In the genomic region with DNA sequence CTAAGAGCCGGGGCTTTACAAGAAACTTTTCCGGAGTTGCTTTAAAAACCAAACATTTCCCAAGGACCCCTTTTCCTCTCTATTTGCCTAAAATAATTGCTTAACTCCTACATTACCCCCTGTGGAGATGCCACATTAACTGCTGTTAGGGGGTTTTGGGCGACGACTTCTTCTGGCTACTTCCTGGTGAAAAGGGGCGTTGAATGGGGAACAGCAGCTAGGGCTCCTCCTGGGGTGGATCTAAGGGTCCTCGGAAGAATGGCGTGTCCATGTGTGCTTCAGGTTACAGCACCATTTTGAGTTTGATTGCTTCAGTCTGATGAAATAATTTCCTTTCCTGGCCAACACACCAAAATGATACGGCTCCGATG, we compare ENCODE assay signal across 34 cellular contexts. TPM values are rescaled to one million over a fixed set of nuclear protein-coding genes. Genes with fewer than 3 reads are reported as not detected.
DNase-seq lines count a peak whose midpoint lies in the region; ATAC-seq and TF ChIP-seq lines count a peak whose summit lies in the region.
"Had no signal": no experiment of that assay in that cellular context is flagged by ENCODE, and none has a peak within 500 bp of the region (broad histone marks: within the 10 kb centered on the region; RNA-seq: fewer than 3 reads in every experiment).

No MANE protein-coding gene starts in this region.

- H3K4me1 ChIP-seq in mammary epithelial cell (ENCODE audit: insufficient read depth, low read length) (peaks cover 17% of the 10 kb centered on the region), lower lobe of right lung (peaks cover 36% of the 10 kb centered on the region)

- H3K27me3 Mint-ChIP-seq in MCF 10A (ENCODE audit: insufficient read depth, unreplicated experiment) (no peaks in the 10 kb centered on the region), chondrocyte (ENCODE audit: low read depth) (no peaks in the 10 kb centered on the region), progenitor cell of endocrine pancreas (no peaks in the 10 kb centered on the region)
- H3K27me3 Mint-ChIP-seq: activated CD8-positive, alpha-beta memory T cell treated with anti-CD3 and anti-CD28 coated beads, Interleukin-2, amount 10 ng/mL, durations not matched to agents 7 days and 5 days; brain; naive B cell had no signal

- no peak overlapping the region for H3K27ac ChIP-seq in mammary epithelial cell (ENCODE audit: insufficient read depth, low read depth, low read length)
- peak overlapping the region; percentile 4 for H3K27ac ChIP-seq in lower lobe of right lung
- H3K27ac ChIP-seq: adrenal gland, psoas muscle, upper lobe of right lung had no signal

- no peak for TF ChIP-seq CTCF in MCF 10A (IDR thresholded peaks at IDR 0.05; ENCODE audit: unreplicated experiment)
- TF ChIP-seq CTCF in mammary epithelial cell (conservative IDR thresholded peaks at IDR 0.05 in 1 of 2, IDR thresholded peaks at IDR 0.05 in 1 of 2; ENCODE audit: extremely low read depth in 1 of 2, insufficient read depth in 1 of 2, low read depth in 1 of 2, low read length in 2 of 2), result no peak
- no peak for TF ChIP-seq CTCF in chondrocyte (IDR thresholded peaks at IDR 0.05)
- no peak for TF ChIP-seq CTCF in lower lobe of right lung (IDR thresholded peaks at IDR 0.05)
- TF ChIP-seq CTCF in progenitor cell of endocrine pancreas (IDR thresholded peaks at IDR 0.05; ENCODE audit: unreplicated experiment), result no peak

- H3K27me3 ChIP-seq in mammary epithelial cell (ENCODE audit: insufficient read depth, low read length) (no peaks in the 10 kb centered on the region), lower lobe of right lung (ENCODE audit: low read depth) (no peaks in the 10 kb centered on the region)
- H3K27me3 ChIP-seq: adrenal gland, left lung, MG63, upper lobe of right lung had no signal

- POLR2A ChIA-PET in MCF 10A (lab: Yijun Ruan, JAX), result no interaction called here

- H3K9ac ChIP-seq in mammary epithelial cell (ENCODE audit: insufficient read depth, low read length), result no peak overlapping the region

- no peak overlapping the region for H3K4me2 ChIP-seq in mammary epithelial cell (ENCODE audit: insufficient read depth, low read depth, low read length)

- 99% methylated on average over 8 of the region's 9 CpGs for WGBS in mammary epithelial cell (ENCODE audit: low coverage, missing lambda C conversion rate)

- in situ Hi-C loops in mammary epithelial cell (cut with MboI; ENCODE audit: low sequenced_read_pairs in 2 of 2), result no loop called here

- H3K27ac Mint-ChIP-seq in MCF 10A (ENCODE audit: low read depth, unreplicated experiment), result peak overlapping the region; percentile 69
- peak overlapping the region; percentile 85 for H3K27ac Mint-ChIP-seq in chondrocyte (ENCODE audit: unreplicated experiment)
- H3K27ac Mint-ChIP-seq in progenitor cell of endocrine pancreas, result no peak overlapping the region
- H3K27ac Mint-ChIP-seq: activated CD8-positive, alpha-beta memory T cell treated with anti-CD3 and anti-CD28 coated beads, Interleukin-2, amount 10 ng/mL, durations not matched to agents 7 days and 5 days; activated T-cell treated with anti-CD3 and anti-CD28 coated beads, Interleukin-2, amount 50 U/mL, for 72 hours; T-helper 1 cell treated with Interleukin-12 subunit alpha and Interleukin-12 subunit beta and Interleukin-4 antibody, amounts not matched to agents 30 μg/mL and 1 μg/mL, for 36 hours had no signal

- dilution Hi-C loops in mammary epithelial cell (cut with HindIII; ENCODE audit: low sequenced_read_pairs), result no loop called here

- ATAC-seq in lower lobe of right lung (no peak), GM21528 (IDR thresholded peaks at IDR 0.05; ENCODE audit: low FRiP score, unreplicated experiment) (no peak)
- ATAC-seq: activated CD8-positive, alpha-beta memory T cell treated with anti-CD3 and anti-CD28 coated beads, Interleukin-2, amount 10 ng/mL, durations not matched to agents 7 days and 5 days; activated T-cell treated with anti-CD3 and anti-CD28 coated beads, Interleukin-2, amount 50 U/mL, for 72 hours; HCT116; psoas muscle; sciatic nerve; SK-N-SH treated with all-trans-retinoic acid at 6 μM for 48 hours had no signal

- peaks cover 99% of the 10 kb centered on the region for H3K79me2 ChIP-seq in mammary epithelial cell (ENCODE audit: insufficient read depth, low read length)

- intact Hi-C loops in MCF 10A (cut with micrococcal nuclease), result no loop called here
- intact Hi-C loops in mammary epithelial cell (cut with micrococcal nuclease), result no loop called here
- intact Hi-C loops in lower lobe of right lung (cut with DNase I), result no loop called here

- DNase-seq in MCF 10A (ENCODE audit: unreplicated experiment), result no peak
- no peak for DNase-seq in mammary epithelial cell
- DNase-seq in chondrocyte (ENCODE audit: low spot score), result no peak
- no peak for DNase-seq in lower lobe of right lung
- DNase-seq in medulla oblongata (ENCODE audit: extremely low spot score), result no peak
- no peak for DNase-seq in progenitor cell of endocrine pancreas (ENCODE audit: low spot score, unreplicated experiment)
- DNase-seq in ureter (ENCODE audit: low spot score), result no peak
- DNase-seq: activated CD4-positive, alpha-beta T cell treated with anti-CD3 and anti-CD28 coated beads, Interleukin-2, amount 50 U/mL, for 1 hour; activated CD4-positive, CD25-positive, alpha-beta regulatory T cell; activated CD8-positive, alpha-beta memory T cell treated with anti-CD3 and anti-CD28 coated beads, Interleukin-2, amount 10 ng/mL, durations not matched to agents 7 days and 5 days; activated naive CD4-positive, alpha-beta T cell; activated T-cell treated with anti-CD3 and anti-CD28 coated beads, Interleukin-2, amount 50 U/mL, for 72 hours; adrenal gland; Calu3; DMS79; GDM1; islet precursor cell; KG1; left lung; MG63; midbrain; naive B cell; NCI-H2029; NCI-H524; psoas muscle; stimulated activated CD4-positive, alpha-beta T cell treated with anti-CD3 and anti-CD28 coated beads, Interleukin-12 subunit alpha, Interleukin-12 subunit beta, amount 100 ng/mL, for 4 hours; stimulated activated CD4-positive, alpha-beta T cell treated with anti-CD3 and anti-CD28 coated beads, Interleukin-2, amount 100 ng/mL, for 48 hours; upper lobe of right lung had no signal

- H3K36me3 Mint-ChIP-seq in MCF 10A (ENCODE audit: insufficient read depth, unreplicated experiment) (peaks cover 8% of the 10 kb centered on the region), chondrocyte (ENCODE audit: low read depth) (peaks cover 3% of the 10 kb centered on the region), progenitor cell of endocrine pancreas (ENCODE audit: insufficient read depth) (peaks cover 17% of the 10 kb centered on the region)

- no peak overlapping the region for H2AFZ ChIP-seq in mammary epithelial cell (ENCODE audit: low read depth, low read length)

- H4K20me1 ChIP-seq in mammary epithelial cell (ENCODE audit: insufficient read depth, low read length), result no peaks in the 10 kb centered on the region

- no peaks in the 10 kb centered on the region for H3K9me3 ChIP-seq in mammary epithelial cell (replicated peaks; ENCODE audit: insufficient read depth, low read length)
- peaks cover 7% of the 10 kb centered on the region for H3K9me3 ChIP-seq in lower lobe of right lung
- H3K9me3 ChIP-seq: MG63, upper lobe of right lung had no signal

- peaks cover 43% of the 10 kb centered on the region for H3K4me1 Mint-ChIP-seq in MCF 10A (ENCODE audit: insufficient read depth, unreplicated experiment)
- H3K4me1 Mint-ChIP-seq in chondrocyte (ENCODE audit: low read depth), result peaks cover 63% of the 10 kb centered on the region
- peaks cover 2% of the 10 kb centered on the region for H3K4me1 Mint-ChIP-seq in progenitor cell of endocrine pancreas (ENCODE audit: low read depth)

- no peaks in the 10 kb centered on the region for H3K36me3 ChIP-seq in mammary epithelial cell (ENCODE audit: insufficient read depth, low read length)
- no peaks in the 10 kb centered on the region for H3K36me3 ChIP-seq in lower lobe of right lung
- H3K36me3 ChIP-seq: adrenal gland, left lung, upper lobe of right lung had no signal

- H3K4me3 ChIP-seq in mammary epithelial cell (replicated peaks in 1 of 3; ENCODE audit: insufficient read depth in 1 of 3, low read depth in 2 of 3, low read length in 3 of 3) (no peak overlapping the region), lower lobe of right lung (no peak overlapping the region)
- H3K4me3 ChIP-seq: adrenal gland, left lung, MG63, psoas muscle, upper lobe of right lung had no signal

- no peak overlapping the region for H3K4me3 Mint-ChIP-seq in MCF 10A (ENCODE audit: unreplicated experiment)
- H3K4me3 Mint-ChIP-seq in chondrocyte (ENCODE audit: unreplicated experiment), result no peak overlapping the region
- no peak overlapping the region for H3K4me3 Mint-ChIP-seq in progenitor cell of endocrine pancreas (ENCODE audit: low read depth)
- H3K4me3 Mint-ChIP-seq: activated CD8-positive, alpha-beta memory T cell treated with anti-CD3 and anti-CD28 coated beads, Interleukin-2, amount 10 ng/mL, durations not matched to agents 7 days and 5 days; activated T-cell treated with anti-CD3 and anti-CD28 coated beads, Interleukin-2, amount 50 U/mL, for 72 hours; T-helper 1 cell treated with Interleukin-12 subunit alpha and Interleukin-12 subunit beta and Interleukin-4 antibody, amounts not matched to agents 30 μg/mL and 1 μg/mL, for 36 hours had no signal

- CTCF ChIA-PET in MCF 10A (lab: Yijun Ruan, JAX), result interaction anchor here (0.6 kb wide), 1 partner anchor 65 kb away, joined by 3 read pairs; no protein-coding TSS in a partner anchor
- CTCF ChIA-PET in mammary epithelial cell (lab: Charles Lee; ENCODE audit: low non-redundant PET), result interaction anchor here (0.5 kb wide), 1 partner anchor 84 kb away, joined by 11 read pairs; no protein-coding TSS in a partner anchor

- BruUV-seq in MCF 10A (replicated peaks; lab: Mats Ljungman, UMichigan) (no TSS peak), mammary epithelial cell (replicated peaks; lab: Mats Ljungman, UMichigan) (no TSS peak)

- H3K9me3 Mint-ChIP-seq in MCF 10A (ENCODE audit: unreplicated experiment), result no peaks in the 10 kb centered on the region
- H3K9me3 Mint-ChIP-seq in chondrocyte (ENCODE audit: low read depth), result peaks cover 5% of the 10 kb centered on the region
- peaks cover 13% of the 10 kb centered on the region for H3K9me3 Mint-ChIP-seq in progenitor cell of endocrine pancreas (ENCODE audit: low read depth)

RNA-seq across cellular contexts. Expression of a gene that starts 22.0 kb away (rescaled TPM):
- total RNA-seq in MCF 10A (2022), result 72.5 and 95.3 TPM in 2 replicates
- 10 to 100 TPM; 45.5 to 47.2 TPM for total RNA-seq in mammary epithelial cell
- polyA plus RNA-seq in mammary epithelial cell, result 25.3 TPM
- 137 TPM for polyA minus RNA-seq in mammary epithelial cell
- total RNA-seq in chondrocyte, result 47.9 to 118 TPM (median 48.3 TPM) in 3 replicates
- 47.5 TPM for total RNA-seq in lower lobe of right lung
- 47.2 and 49.0 TPM in 2 replicates for total RNA-seq in progenitor cell of endocrine pancreas
- 46.9 TPM for total RNA-seq in ureter
